15 cellular contexts compared by ENCODE assay signal in genomic region chr11:96551136-96551535, GRCh38.
DNase-seq lines count a peak whose midpoint lies in the region; ATAC-seq and TF ChIP-seq lines count a peak whose summit lies in the region.
"Had no signal": no experiment of that assay in that cellular context is flagged by ENCODE, and none has a peak within 500 bp of the region (broad histone marks: within the 10 kb centered on the region; RNA-seq: fewer than 3 reads in every experiment).

No MANE protein-coding gene starts in this region.

- POLR2A ChIA-PET in PC-3 (lab: Charles Lee; ENCODE audit: unreplicated experiment): no interaction called here

- H3K9me2 ChIP-seq in PC-3 (replicated peaks; ENCODE audit: low read length): no peaks in the 10 kb centered on the region

- H3F3A ChIP-seq in PC-3 (ENCODE audit: low read length, unreplicated experiment): no peaks in the 10 kb centered on the region

- H3K27ac Mint-ChIP-seq in chondrocyte (ENCODE audit: unreplicated experiment): no peak overlapping the region
- H3K27ac Mint-ChIP-seq in activated T-helper 2 cell treated with anti-CD3 and anti-CD28 coated beads, Interferon-gamma antibody, Interleukin-2, Interleukin-4, amounts not matched to agents 10 μg/mL and 5 μg/mL and 100 μg/mL, durations not matched to agents 14 hours and 24 hours and 36 hours: no peak overlapping the region
- H3K27ac Mint-ChIP-seq: CD4-positive, alpha-beta memory T cell; H9 had no signal

- H2AFZ ChIP-seq in PC-3 (ENCODE audit: low read length): no peak overlapping the region

- intact Hi-C loops in PC-3 (cut with micrococcal nuclease): no loop called here
- intact Hi-C loops in activated T-helper 2 cell treated with anti-CD3 and anti-CD28 coated beads, Interferon-gamma antibody, Interleukin-2, Interleukin-4, amounts not matched to agents 10 μg/mL and 5 μg/mL and 100 μg/mL, durations not matched to agents 14 hours and 24 hours and 36 hours (cut with micrococcal nuclease): no loop called here

- H3K36me3 ChIP-seq in PC-3 (ENCODE audit: low read depth, low read length): no peaks in the 10 kb centered on the region

- H3K79me2 ChIP-seq in PC-3 (ENCODE audit: low read length): no peaks in the 10 kb centered on the region

- H3K4me2 ChIP-seq in PC-3 (ENCODE audit: low read length): no peak overlapping the region

- H3K27me3 ChIP-seq in PC-3 (ENCODE audit: low read length): peaks cover 22% of the 10 kb centered on the region

- CTCF ChIA-PET in PC-3 (lab: Charles Lee): no interaction called here

- no TSS peak for BruUV-seq in PC-3 (replicated peaks; lab: Mats Ljungman, UMichigan)

- H4K20me1 ChIP-seq in PC-3 (ENCODE audit: low read length): no peaks in the 10 kb centered on the region

- H3K27ac ChIP-seq in PC-3 (ENCODE audit: low read length): no peak overlapping the region

- H3K9me3 Mint-ChIP-seq in chondrocyte (ENCODE audit: low read depth): no peaks in the 10 kb centered on the region
- H3K9me3 Mint-ChIP-seq in activated T-helper 2 cell treated with anti-CD3 and anti-CD28 coated beads, Interferon-gamma antibody, Interleukin-2, Interleukin-4, amounts not matched to agents 10 μg/mL and 5 μg/mL and 100 μg/mL, durations not matched to agents 14 hours and 24 hours and 36 hours: no peaks in the 10 kb centered on the region

- TF ChIP-seq CTCF in PC-3 (conservative IDR thresholded peaks at IDR 0.05; ENCODE audit: low read depth, low read length) (no peak), chondrocyte (IDR thresholded peaks at IDR 0.05) (no peak)

- no peaks in the 10 kb centered on the region for H3K4me1 Mint-ChIP-seq in chondrocyte (ENCODE audit: low read depth)
- no peaks in the 10 kb centered on the region for H3K4me1 Mint-ChIP-seq in activated T-helper 2 cell treated with anti-CD3 and anti-CD28 coated beads, Interferon-gamma antibody, Interleukin-2, Interleukin-4, amounts not matched to agents 10 μg/mL and 5 μg/mL and 100 μg/mL, durations not matched to agents 14 hours and 24 hours and 36 hours (ENCODE audit: low read depth)
- H3K4me1 Mint-ChIP-seq: CD4-positive, alpha-beta memory T cell; H9 had no signal

- no peak overlapping the region for H3K9ac ChIP-seq in PC-3 (ENCODE audit: low read length)

- ATAC-seq in PC-3: no peak
- ATAC-seq: HCT116 had no signal

- H3K4me3 Mint-ChIP-seq in chondrocyte (ENCODE audit: unreplicated experiment): no peak overlapping the region
- H3K4me3 Mint-ChIP-seq in activated T-helper 2 cell treated with anti-CD3 and anti-CD28 coated beads, Interferon-gamma antibody, Interleukin-2, Interleukin-4, amounts not matched to agents 10 μg/mL and 5 μg/mL and 100 μg/mL, durations not matched to agents 14 hours and 24 hours and 36 hours (ENCODE audit: low read depth): no peak overlapping the region
- H3K4me3 Mint-ChIP-seq: CD4-positive, alpha-beta memory T cell; H9 had no signal

- H3K4me1 ChIP-seq in PC-3 (ENCODE audit: insufficient read depth, low read length): no peaks in the 10 kb centered on the region

- DNase-seq in PC-3 (peak; percentile 1), chondrocyte (ENCODE audit: low spot score) (peak; percentile 14), superior temporal gyrus (ENCODE audit: extremely low spot score) (peak; percentile 6), HPDE6-E6E7 (ENCODE audit: extremely low spot score) (no peak), SIG-M5 (lab: John Stamatoyannopoulos, UW) (no peak)
- DNase-seq in activated T-helper 2 cell treated with anti-CD3 and anti-CD28 coated beads, Interferon-gamma antibody, Interleukin-2, Interleukin-4, amounts not matched to agents 10 μg/mL and 5 μg/mL and 100 μg/mL, durations not matched to agents 14 hours and 24 hours and 36 hours (ENCODE audit: low spot score): no peak
- DNase-seq: C1 segment of cervical spinal cord; Calu3; CD4-positive, alpha-beta memory T cell; COR-L47; DMS53; DMS79 treated with DMSO at 0.1 percent for 48 hours; GF-D8; H9 had no signal

- H3K4me3 ChIP-seq in PC-3 (ENCODE audit: low read length): no peak overlapping the region

- no peaks in the 10 kb centered on the region for H3K9me3 ChIP-seq in PC-3 (ENCODE audit: low read length)

- H3K27me3 Mint-ChIP-seq in chondrocyte (ENCODE audit: low read depth): peaks cover 31% of the 10 kb centered on the region
- H3K27me3 Mint-ChIP-seq in activated T-helper 2 cell treated with anti-CD3 and anti-CD28 coated beads, Interferon-gamma antibody, Interleukin-2, Interleukin-4, amounts not matched to agents 10 μg/mL and 5 μg/mL and 100 μg/mL, durations not matched to agents 14 hours and 24 hours and 36 hours (ENCODE audit: low read depth): no peaks in the 10 kb centered on the region

- no peaks in the 10 kb centered on the region for H3K36me3 Mint-ChIP-seq in chondrocyte (ENCODE audit: low read depth)
- H3K36me3 Mint-ChIP-seq in activated T-helper 2 cell treated with anti-CD3 and anti-CD28 coated beads, Interferon-gamma antibody, Interleukin-2, Interleukin-4, amounts not matched to agents 10 μg/mL and 5 μg/mL and 100 μg/mL, durations not matched to agents 14 hours and 24 hours and 36 hours (ENCODE audit: low read depth): no peaks in the 10 kb centered on the region
- H3K36me3 Mint-ChIP-seq: CD4-positive, alpha-beta memory T cell had no signal

Comparison
In these comparisons a context has a peak if more than half of its experiments do, and no peak if none do; other contexts are left out.
1. DNase-seq: peak in PC-3 (single experiment), chondrocyte (single experiment) and superior temporal gyrus (single experiment); none in HPDE6-E6E7 (single experiment), activated T-helper 2 cell treated with anti-CD3 and anti-CD28 coated beads, Interferon-gamma antibody, Interleukin-2, Interleukin-4, amounts not matched to agents 10 μg/mL and 5 μg/mL and 100 μg/mL, durations not matched to agents 14 hours and 24 hours and 36 hours (single experiment) and SIG-M5 (single experiment).